8 cellular contexts compared by ENCODE assay signal in the genomic region with DNA sequence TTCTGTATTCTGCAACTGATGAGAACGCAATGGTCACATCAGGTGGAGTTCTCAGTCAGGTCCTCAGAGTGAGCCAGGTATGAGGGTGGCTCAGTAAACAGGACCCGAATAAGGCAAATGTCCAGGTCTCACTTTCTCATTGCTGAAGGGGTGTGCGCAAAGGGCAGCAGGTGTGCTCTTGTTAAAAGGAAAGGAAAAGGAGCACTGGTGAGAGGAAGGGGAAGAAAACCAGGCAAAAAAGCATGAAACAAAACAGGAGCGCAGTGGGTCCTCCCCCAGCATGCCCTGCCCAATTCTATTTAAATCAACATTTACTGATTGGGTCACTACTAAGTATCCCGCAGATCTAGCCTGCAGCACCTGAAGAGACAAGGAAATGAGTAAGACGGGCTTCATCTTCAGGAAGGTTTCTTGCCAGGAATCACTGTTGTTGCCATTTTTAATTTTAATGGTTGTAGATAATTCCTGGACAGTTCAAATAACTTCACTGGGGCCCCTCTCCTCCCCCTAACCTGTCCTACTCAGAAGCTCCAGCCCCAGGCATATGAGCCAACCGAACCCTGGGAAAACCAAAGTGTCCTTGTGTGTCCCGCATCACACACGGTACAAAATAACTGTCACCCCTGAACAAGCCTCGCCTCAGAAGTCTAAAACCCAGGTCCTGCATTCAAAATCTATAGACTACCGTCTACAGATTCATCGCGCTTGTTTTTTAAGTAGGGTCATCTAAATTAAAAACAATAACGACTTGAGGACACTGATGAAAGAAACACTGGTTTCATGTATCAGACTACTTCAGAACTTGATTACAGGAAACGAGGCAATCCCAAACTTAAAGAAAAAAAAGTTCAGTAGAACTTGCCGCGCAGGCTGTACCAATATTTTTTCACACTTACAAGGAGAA. TPM values are rescaled to one million over a fixed set of nuclear protein-coding genes. Genes with fewer than 3 reads are reported as not detected.
A peak's percentile ranks its signal among the peaks of the same experiment; 100 is the strongest.
DNase-seq lines count a peak whose midpoint lies in the region; ATAC-seq and TF ChIP-seq lines count a peak whose summit lies in the region.

No MANE protein-coding gene starts in this region.

- H2BK5ac ChIP-seq in neuronal stem cell (ENCODE audit: low read length): no peak overlapping the region

- H2BK15ac ChIP-seq in neuronal stem cell (ENCODE audit: low read length): no peak overlapping the region

- no peak for ATAC-seq in GM18519 (IDR thresholded peaks at IDR 0.05; ENCODE audit: low FRiP score, unreplicated experiment)

- H3K27ac ChIP-seq in neuronal stem cell (replicated peaks; ENCODE audit: low read length): no peak overlapping the region

- no peak overlapping the region for H2BK120ac ChIP-seq in neuronal stem cell (ENCODE audit: low read depth, low read length)

- no CpG with 5 or more reads among the region's 17 CpGs for WGBS in neuronal stem cell (ENCODE audit: extremely low coverage in 2 of 2, insufficient read length in 2 of 2, insufficient replicate concordance in 1 of 2), 2 donors

- no peak overlapping the region for H4K8ac ChIP-seq in neuronal stem cell (ENCODE audit: low read depth, low read length)

- H3K23ac ChIP-seq in neuronal stem cell (ENCODE audit: low read depth, low read length, poor library complexity): no peak overlapping the region

- no peaks in the 10 kb centered on the region for H3K79me1 ChIP-seq in neuronal stem cell (ENCODE audit: low read depth, low read length)

- H3K36me3 ChIP-seq in ES-I3 (ENCODE audit: insufficient read depth, low read length) (no peaks in the 10 kb centered on the region), neuronal stem cell (replicated peaks in 1 of 2; ENCODE audit: control insufficient read depth in 2 of 2, insufficient read depth in 2 of 2, low read length in 2 of 2) (no peaks in the 10 kb centered on the region)

- peaks cover 0 to 26% (median 6%) of the 10 kb centered on the region in 3 experiments for H3K27me3 ChIP-seq in neuronal stem cell (ENCODE audit: control insufficient read depth in 3 of 3, insufficient read depth in 3 of 3, low read depth in 1 of 3, low read length in 3 of 3)

- no peak overlapping the region for H3K14ac ChIP-seq in neuronal stem cell (ENCODE audit: low read length)

- no peak overlapping the region for H2BK12ac ChIP-seq in neuronal stem cell (ENCODE audit: low read length)

- H3K9me3 ChIP-seq in ES-I3 (ENCODE audit: control insufficient read depth, insufficient read depth, low read length) (no peaks in the 10 kb centered on the region), neuronal stem cell (replicated peaks in 1 of 2; ENCODE audit: control insufficient read depth in 2 of 2, insufficient read depth in 1 of 2, low read depth in 1 of 2, low read length in 2 of 2) (no peaks in the 10 kb centered on the region)

- H2AK5ac ChIP-seq in neuronal stem cell (ENCODE audit: low read depth, low read length): no peak overlapping the region

- H3K9ac ChIP-seq in ES-I3 (ENCODE audit: low read depth, low read length): peak overlapping the region; percentile 92
- no peak overlapping the region for H3K9ac ChIP-seq in neuronal stem cell (ENCODE audit: low read depth, low read length, poor library complexity)

- H3K18ac ChIP-seq in neuronal stem cell (ENCODE audit: low read length): no peak overlapping the region

- peak; percentile 55 for TF ChIP-seq POLR2A in erythroblast (IDR thresholded peaks at IDR 0.05; ENCODE audit: low read length)

- no peak overlapping the region for H3K4ac ChIP-seq in neuronal stem cell (ENCODE audit: low read length)

- H3K4me3 ChIP-seq in neuronal stem cell (ENCODE audit: low read length in 2 of 2): peak overlapping the region in 1 of 2 donors; percentile 57

- peak overlapping the region; percentile 99 for H3K4me2 ChIP-seq in neuronal stem cell (ENCODE audit: insufficient read depth, low read length, poor library complexity, severe bottlenecking)

- peak; percentile 18 for DNase-seq in H4 (ENCODE audit: low spot score)
- DNase-seq in RKO (ENCODE audit: low spot score): peak; percentile 67
- peak; percentile 44 to 60 for DNase-seq in erythroblast (lab: John Stamatoyannopoulos, UW)
- DNase-seq in neuronal stem cell (ENCODE audit: low spot score): no peak
- no peak for DNase-seq in cerebellar cortex (ENCODE audit: low spot score)
- DNase-seq in NCI-H1417 treated with DMSO at 0.1 percent for 48 hours (lab: John Stamatoyannopoulos, UW): no peak

- no peak overlapping the region for H4K91ac ChIP-seq in neuronal stem cell (ENCODE audit: low read depth, low read length, poor library complexity)

- H3K4me1 ChIP-seq in ES-I3 (ENCODE audit: insufficient read depth, low read length): peaks cover 21% of the 10 kb centered on the region
- H3K4me1 ChIP-seq in neuronal stem cell (ENCODE audit: control insufficient read depth in 2 of 2, insufficient read depth in 1 of 2, low read depth in 1 of 2, low read length in 2 of 2): peaks cover 4 to 6% of the 10 kb centered on the region in 2 donors

- peak overlapping the region; percentile 97 for H2AFZ ChIP-seq in neuronal stem cell (ENCODE audit: low read length)

RNA-seq across cellular contexts. Expression of a gene that starts 1.0 kb away (rescaled TPM):
- 12.3 and 13.0 TPM in 2 replicates for total RNA-seq in H4 (2014; rRNA removed; shearing (Covaris generic))
- polyA plus RNA-seq in neuronal stem cell (2013, experiment 1 of 2): 1.5 TPM
- 1.7 TPM for polyA plus RNA-seq in neuronal stem cell (2013, experiment 2 of 2)

Comparison
In these comparisons a context has a peak if more than half of its experiments do, and no peak if none do; other contexts are left out.
1. DNase-seq: peak in H4 (single experiment), RKO (single experiment) and erythroblast (2 of 2); none in neuronal stem cell (single experiment), cerebellar cortex (single experiment) and NCI-H1417 treated with DMSO at 0.1 percent for 48 hours (single experiment).